Comparison of ENCODE assay signal across 19 cellular contexts in the genomic region with DNA sequence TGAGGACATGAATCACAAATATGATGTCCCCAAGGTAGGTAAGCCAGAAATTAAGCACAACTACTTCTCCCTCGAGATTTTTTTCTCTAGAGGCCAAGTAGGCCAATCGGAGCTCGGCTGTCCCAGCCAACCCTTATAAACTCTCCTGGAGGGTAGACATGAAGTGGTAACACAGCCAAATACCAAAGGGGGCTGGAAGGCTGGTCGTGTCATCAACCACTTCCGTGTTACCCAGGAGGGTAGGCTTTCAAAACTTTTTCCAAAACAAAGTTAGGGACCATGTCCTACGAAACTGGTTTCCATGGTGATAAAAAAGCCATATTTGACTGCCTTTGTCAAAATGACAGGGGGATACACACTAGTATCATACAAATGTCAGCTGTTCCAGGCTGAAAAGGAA.
"Had no signal": no experiment of that assay in that cellular context is flagged by ENCODE, and none has a peak within 500 bp of the region (broad histone marks: within the 10 kb centered on the region; RNA-seq: fewer than 3 reads in every experiment).

No MANE protein-coding gene starts in this region.

- ATAC-seq: SK-N-SH treated with all-trans-retinoic acid at 6 μM for 48 hours; stimulated activated memory B cell treated with anti-CD40 and anti-IgM and Interleukin-4, amounts not matched to agents 10 μg/mL and 1 μg/mL and 100 μg/mL, for 72 hours had no signal

- H3K9me3 Mint-ChIP-seq: activated CD4-positive, alpha-beta memory T cell treated with anti-CD3 and anti-CD28 coated beads for 36 hours; activated naive CD4-positive, alpha-beta T cell treated with anti-CD3 and anti-CD28 coated beads for 36 hours; activated T-helper 1 cell treated with anti-CD3 and anti-CD28 coated beads, Interleukin-12 subunit alpha, Interleukin-12 subunit beta, Interleukin-2, Interleukin-4 antibody, amounts not matched to agents 30 ng/mL and 10 ng/mL and 1 ng/mL, durations not matched to agents 14 hours and 24 hours and 36 hours; stimulated activated memory B cell treated with anti-CD40 and anti-IgM and Interleukin-4, amounts not matched to agents 10 μg/mL and 1 μg/mL and 100 μg/mL, for 72 hours had no signal

- H3K36me3 ChIP-seq: breast epithelium had no signal

- FAIRE-seq: frontal cortex, pancreas, TTC549 had no signal

- DNase-seq: activated CD4-positive, alpha-beta memory T cell treated with anti-CD3 and anti-CD28 coated beads for 36 hours; activated CD4-positive, CD25-positive, alpha-beta regulatory T cell treated with anti-CD3 and anti-CD28 coated beads, Interleukin-2, amount 50 U/mL, for 72 hours; activated CD8-positive, alpha-beta memory T cell treated with anti-CD3 and anti-CD28 coated beads, Interleukin-2, amount 50 U/mL, for 4 hours; activated naive CD4-positive, alpha-beta T cell treated with anti-CD3 and anti-CD28 coated beads for 36 hours; amniotic stem cell; heart right ventricle; islet precursor cell; left ventricle myocardium superior; SHP77; upper lobe of left lung had no signal

- H3K9me3 ChIP-seq: breast epithelium, heart right ventricle, pancreas, suprapubic skin, upper lobe of left lung had no signal

- H3K4me3 ChIP-seq: breast epithelium, heart right ventricle, pancreas, suprapubic skin, upper lobe of left lung had no signal

- H3K27ac Mint-ChIP-seq: activated CD4-positive, alpha-beta memory T cell treated with anti-CD3 and anti-CD28 coated beads for 36 hours; activated naive CD4-positive, alpha-beta T cell treated with anti-CD3 and anti-CD28 coated beads for 36 hours; activated T-helper 1 cell treated with anti-CD3 and anti-CD28 coated beads, Interleukin-12 subunit alpha, Interleukin-12 subunit beta, Interleukin-2, Interleukin-4 antibody, amounts not matched to agents 30 ng/mL and 10 ng/mL and 1 ng/mL, durations not matched to agents 14 hours and 24 hours and 36 hours; stimulated activated memory B cell treated with anti-CD40 and anti-IgM and Interleukin-4, amounts not matched to agents 10 μg/mL and 1 μg/mL and 100 μg/mL, for 72 hours had no signal

- H3K27me3 Mint-ChIP-seq: activated CD4-positive, alpha-beta memory T cell treated with anti-CD3 and anti-CD28 coated beads for 36 hours; stimulated activated memory B cell treated with anti-CD40 and anti-IgM and Interleukin-4, amounts not matched to agents 10 μg/mL and 1 μg/mL and 100 μg/mL, for 72 hours had no signal

- H3K27me3 ChIP-seq: pancreas, suprapubic skin, upper lobe of left lung had no signal

- H3K4me3 Mint-ChIP-seq: activated CD4-positive, alpha-beta memory T cell treated with anti-CD3 and anti-CD28 coated beads for 36 hours; activated naive CD4-positive, alpha-beta T cell treated with anti-CD3 and anti-CD28 coated beads for 36 hours; activated T-helper 1 cell treated with anti-CD3 and anti-CD28 coated beads, Interleukin-12 subunit alpha, Interleukin-12 subunit beta, Interleukin-2, Interleukin-4 antibody, amounts not matched to agents 30 ng/mL and 10 ng/mL and 1 ng/mL, durations not matched to agents 14 hours and 24 hours and 36 hours; neural crest cell; stimulated activated memory B cell treated with anti-CD40 and anti-IgM and Interleukin-4, amounts not matched to agents 10 μg/mL and 1 μg/mL and 100 μg/mL, for 72 hours had no signal

- H3K27ac ChIP-seq: breast epithelium, pancreas, suprapubic skin had no signal

- H3K4me1 ChIP-seq: breast epithelium, pancreas had no signal
